ENCODE assay signal across 1 cellular context in the genomic region with DNA sequence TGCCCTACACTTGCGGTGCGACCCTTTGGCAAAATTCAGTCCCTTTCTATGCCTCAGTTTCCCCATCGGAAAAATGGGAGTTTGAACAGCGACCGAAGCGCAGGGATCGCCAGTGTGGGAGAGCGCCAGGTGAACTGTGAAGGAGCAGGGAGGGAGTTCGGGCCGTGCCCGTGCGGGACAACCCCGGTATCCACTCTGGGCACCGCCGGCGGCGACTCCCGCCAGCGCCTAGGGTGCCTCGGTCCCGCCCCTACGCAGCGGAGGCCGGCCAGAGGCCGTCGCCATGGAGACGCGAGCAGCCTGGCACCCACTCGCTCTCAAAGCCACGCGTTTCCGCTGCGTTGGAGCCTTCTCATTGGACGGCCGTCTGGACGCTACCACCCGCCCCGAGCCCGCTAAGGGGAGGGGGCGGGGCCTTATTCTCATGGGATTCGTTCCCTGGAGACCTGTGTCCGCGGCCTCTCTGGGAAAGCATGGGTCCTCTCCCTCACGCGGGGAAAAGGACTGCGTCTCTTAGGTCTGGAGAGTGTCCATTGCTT.
A peak's percentile ranks its signal among the peaks of the same experiment; 100 is the strongest.
TF ChIP-seq lines count a peak whose summit lies in the region.

No MANE protein-coding gene starts in this region.

TF ChIP-seq in GM12878, 131 proteins besides CTCF, POLR2A, EP300 and RAD21 (continued from another document and continues in another):
- TF ChIP-seq ZBTB40 (IDR thresholded peaks at IDR 0.05; ENCODE audit: borderline replicate concordance): no peak
- TF ChIP-seq MYB (IDR thresholded peaks at IDR 0.05; ENCODE audit: borderline replicate concordance, low read depth, low read length): no peak
- peak; percentile 97 for TF ChIP-seq KLF5 (IDR thresholded peaks at IDR 0.05; ENCODE audit: partially characterized antibody)
- TF ChIP-seq BCLAF1 (IDR thresholded peaks at IDR 0.05): peak; percentile 79
- TF ChIP-seq TCF12 (IDR thresholded peaks at IDR 0.05; ENCODE audit: low read depth, low read length): peak; percentile 63; the same call in 1 of the 2 replicates
- no peak for TF ChIP-seq PBX3 (IDR thresholded peaks at IDR 0.05; ENCODE audit: insufficient replicate concordance, low read depth, low read length)
- peak; percentile 76 for TF ChIP-seq RFX5 (IDR thresholded peaks at IDR 0.05; ENCODE audit: low read depth, low read length)
- TF ChIP-seq GATAD2B (conservative IDR thresholded peaks at IDR 0.05; ENCODE audit: low read depth): peak; percentile 100
- no peak for TF ChIP-seq ZZZ3 (IDR thresholded peaks at IDR 0.05; ENCODE audit: control insufficient read depth, insufficient read length, low read depth)
- peak; percentile 72 for TF ChIP-seq SP1 (IDR thresholded peaks at IDR 0.05; ENCODE audit: low read depth, low read length)
- no peak for TF ChIP-seq SMAD5 (IDR thresholded peaks at IDR 0.05; ENCODE audit: low read depth)
- no peak for TF ChIP-seq ZNF274 (IDR thresholded peaks at IDR 0.05; ENCODE audit: insufficient read depth, insufficient read length)
- TF ChIP-seq NFYA (IDR thresholded peaks at IDR 0.05; ENCODE audit: borderline replicate concordance, low read depth, low read length): no peak
- TF ChIP-seq ZNF384 (IDR thresholded peaks at IDR 0.05; ENCODE audit: borderline replicate concordance, low read depth, low read length): no peak
- TF ChIP-seq RBBP5 (conservative IDR thresholded peaks at IDR 0.05): no peak
- TF ChIP-seq YY1 (IDR thresholded peaks at IDR 0.05; ENCODE audit: low read depth, low read length): no peak
- TF ChIP-seq HDAC6 (IDR thresholded peaks at IDR 0.05; ENCODE audit: unreplicated experiment): no peak
- peak; percentile 98 for TF ChIP-seq ATF7 (IDR thresholded peaks at IDR 0.05; ENCODE audit: low read depth)
- TF ChIP-seq, protein P1, sequence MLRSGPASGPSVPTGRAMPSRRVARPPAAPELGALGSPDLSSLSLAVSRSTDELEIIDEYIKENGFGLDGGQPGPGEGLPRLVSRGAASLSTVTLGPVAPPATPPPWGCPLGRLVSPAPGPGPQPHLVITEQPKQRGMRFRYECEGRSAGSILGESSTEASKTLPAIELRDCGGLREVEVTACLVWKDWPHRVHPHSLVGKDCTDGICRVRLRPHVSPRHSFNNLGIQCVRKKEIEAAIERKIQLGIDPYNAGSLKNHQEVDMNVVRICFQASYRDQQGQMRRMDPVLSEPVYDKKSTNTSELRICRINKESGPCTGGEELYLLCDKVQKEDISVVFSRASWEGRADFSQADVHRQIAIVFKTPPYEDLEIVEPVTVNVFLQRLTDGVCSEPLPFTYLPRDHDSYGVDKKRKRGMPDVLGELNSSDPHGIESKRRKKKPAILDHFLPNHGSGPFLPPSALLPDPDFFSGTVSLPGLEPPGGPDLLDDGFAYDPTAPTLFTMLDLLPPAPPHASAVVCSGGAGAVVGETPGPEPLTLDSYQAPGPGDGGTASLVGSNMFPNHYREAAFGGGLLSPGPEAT (IDR thresholded peaks at IDR 0.05; ENCODE audit: low read depth): peak; percentile 91
- TF ChIP-seq, protein P2, sequence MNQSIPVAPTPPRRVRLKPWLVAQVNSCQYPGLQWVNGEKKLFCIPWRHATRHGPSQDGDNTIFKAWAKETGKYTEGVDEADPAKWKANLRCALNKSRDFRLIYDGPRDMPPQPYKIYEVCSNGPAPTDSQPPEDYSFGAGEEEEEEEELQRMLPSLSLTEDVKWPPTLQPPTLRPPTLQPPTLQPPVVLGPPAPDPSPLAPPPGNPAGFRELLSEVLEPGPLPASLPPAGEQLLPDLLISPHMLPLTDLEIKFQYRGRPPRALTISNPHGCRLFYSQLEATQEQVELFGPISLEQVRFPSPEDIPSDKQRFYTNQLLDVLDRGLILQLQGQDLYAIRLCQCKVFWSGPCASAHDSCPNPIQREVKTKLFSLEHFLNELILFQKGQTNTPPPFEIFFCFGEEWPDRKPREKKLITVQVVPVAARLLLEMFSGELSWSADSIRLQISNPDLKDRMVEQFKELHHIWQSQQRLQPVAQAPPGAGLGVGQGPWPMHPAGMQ (IDR thresholded peaks at IDR 0.05; ENCODE audit: borderline replicate concordance): no peak
- no peak for TF ChIP-seq BACH1 (IDR thresholded peaks at IDR 0.05; ENCODE audit: borderline replicate concordance)
- TF ChIP-seq, protein P3, sequence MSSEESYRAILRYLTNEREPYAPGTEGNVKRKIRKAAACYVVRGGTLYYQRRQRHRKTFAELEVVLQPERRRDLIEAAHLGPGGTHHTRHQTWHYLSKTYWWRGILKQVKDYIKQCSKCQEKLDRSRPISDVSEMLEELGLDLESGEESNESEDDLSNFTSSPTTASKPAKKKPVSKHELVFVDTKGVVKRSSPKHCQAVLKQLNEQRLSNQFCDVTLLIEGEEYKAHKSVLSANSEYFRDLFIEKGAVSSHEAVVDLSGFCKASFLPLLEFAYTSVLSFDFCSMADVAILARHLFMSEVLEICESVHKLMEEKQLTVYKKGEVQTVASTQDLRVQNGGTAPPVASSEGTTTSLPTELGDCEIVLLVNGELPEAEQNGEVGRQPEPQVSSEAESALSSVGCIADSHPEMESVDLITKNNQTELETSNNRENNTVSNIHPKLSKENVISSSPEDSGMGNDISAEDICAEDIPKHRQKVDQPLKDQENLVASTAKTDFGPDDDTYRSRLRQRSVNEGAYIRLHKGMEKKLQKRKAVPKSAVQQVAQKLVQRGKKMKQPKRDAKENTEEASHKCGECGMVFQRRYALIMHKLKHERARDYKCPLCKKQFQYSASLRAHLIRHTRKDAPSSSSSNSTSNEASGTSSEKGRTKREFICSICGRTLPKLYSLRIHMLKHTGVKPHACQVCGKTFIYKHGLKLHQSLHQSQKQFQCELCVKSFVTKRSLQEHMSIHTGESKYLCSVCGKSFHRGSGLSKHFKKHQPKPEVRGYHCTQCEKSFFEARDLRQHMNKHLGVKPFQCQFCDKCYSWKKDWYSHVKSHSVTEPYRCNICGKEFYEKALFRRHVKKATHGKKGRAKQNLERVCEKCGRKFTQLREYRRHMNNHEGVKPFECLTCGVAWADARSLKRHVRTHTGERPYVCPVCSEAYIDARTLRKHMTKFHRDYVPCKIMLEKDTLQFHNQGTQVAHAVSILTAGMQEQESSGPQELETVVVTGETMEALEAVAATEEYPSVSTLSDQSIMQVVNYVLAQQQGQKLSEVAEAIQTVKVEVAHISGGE (CRISPR knock-in tag; IDR thresholded peaks at IDR 0.05): no peak
- peak; percentile 36; the same call in 1 of the 2 replicates for TF ChIP-seq MTA2 (IDR thresholded peaks at IDR 0.05; ENCODE audit: low read depth)
- no peak; the same call in 1 of the 2 replicates for TF ChIP-seq RCOR1 (conservative IDR thresholded peaks at IDR 0.05; ENCODE audit: low read depth, low read length)
- TF ChIP-seq NR2C1 (IDR thresholded peaks at IDR 0.05): no peak
- no peak for TF ChIP-seq E2F8 (IDR thresholded peaks at IDR 0.05; ENCODE audit: low read depth, partially characterized antibody)
- no peak for TF ChIP-seq SUZ12 (IDR thresholded peaks at IDR 0.05; ENCODE audit: unreplicated experiment)
- TF ChIP-seq CBX5 (IDR thresholded peaks at IDR 0.05; ENCODE audit: low read depth): no peak
- peak; percentile 96 for TF ChIP-seq BMI1 (IDR thresholded peaks at IDR 0.05; ENCODE audit: borderline replicate concordance)
- no peak for TF ChIP-seq PAX8 (IDR thresholded peaks at IDR 0.05)
- peak; percentile 95 for TF ChIP-seq CHD1 (IDR thresholded peaks at IDR 0.05; ENCODE audit: low read depth, low read length)
- TF ChIP-seq, protein P4, sequence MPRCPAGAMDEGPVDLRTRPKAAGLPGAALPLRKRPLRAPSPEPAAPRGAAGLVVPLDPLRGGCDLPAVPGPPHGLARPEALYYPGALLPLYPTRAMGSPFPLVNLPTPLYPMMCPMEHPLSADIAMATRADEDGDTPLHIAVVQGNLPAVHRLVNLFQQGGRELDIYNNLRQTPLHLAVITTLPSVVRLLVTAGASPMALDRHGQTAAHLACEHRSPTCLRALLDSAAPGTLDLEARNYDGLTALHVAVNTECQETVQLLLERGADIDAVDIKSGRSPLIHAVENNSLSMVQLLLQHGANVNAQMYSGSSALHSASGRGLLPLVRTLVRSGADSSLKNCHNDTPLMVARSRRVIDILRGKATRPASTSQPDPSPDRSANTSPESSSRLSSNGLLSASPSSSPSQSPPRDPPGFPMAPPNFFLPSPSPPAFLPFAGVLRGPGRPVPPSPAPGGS (IDR thresholded peaks at IDR 0.05; ENCODE audit: borderline replicate concordance, insufficient read depth, low read depth, low read length, poor library complexity, severe bottlenecking): peak; percentile 93
- no peak for TF ChIP-seq ZSCAN29 (IDR thresholded peaks at IDR 0.05)
- peak; percentile 83 for TF ChIP-seq JUND (IDR thresholded peaks at IDR 0.05; ENCODE audit: low read depth, low read length)
- no peak for TF ChIP-seq ZNF207 (IDR thresholded peaks at IDR 0.05; ENCODE audit: borderline replicate concordance)
- no peak for TF ChIP-seq HDAC2 (IDR thresholded peaks at IDR 0.05)
- TF ChIP-seq RB1 (IDR thresholded peaks at IDR 0.05; ENCODE audit: borderline replicate concordance): peak; percentile 100
- peak; percentile 93 for TF ChIP-seq FOXK2 (IDR thresholded peaks at IDR 0.05)
- peak; percentile 78 to 79 for TF ChIP-seq BHLHE40 (IDR thresholded peaks at IDR 0.05; ENCODE audit: borderline replicate concordance in 1 of 2, low read depth in 2 of 2, low read length in 1 of 2)
- TF ChIP-seq YBX1 (IDR thresholded peaks at IDR 0.05): peak; percentile 100
- no peak for TF ChIP-seq KDM1A (IDR thresholded peaks at IDR 0.05; ENCODE audit: borderline replicate concordance)
- no peak for TF ChIP-seq FOXM1 (IDR thresholded peaks at IDR 0.05; ENCODE audit: low read depth, low read length)
